ENCODE assay signal across 22 cellular contexts in the genomic region with DNA sequence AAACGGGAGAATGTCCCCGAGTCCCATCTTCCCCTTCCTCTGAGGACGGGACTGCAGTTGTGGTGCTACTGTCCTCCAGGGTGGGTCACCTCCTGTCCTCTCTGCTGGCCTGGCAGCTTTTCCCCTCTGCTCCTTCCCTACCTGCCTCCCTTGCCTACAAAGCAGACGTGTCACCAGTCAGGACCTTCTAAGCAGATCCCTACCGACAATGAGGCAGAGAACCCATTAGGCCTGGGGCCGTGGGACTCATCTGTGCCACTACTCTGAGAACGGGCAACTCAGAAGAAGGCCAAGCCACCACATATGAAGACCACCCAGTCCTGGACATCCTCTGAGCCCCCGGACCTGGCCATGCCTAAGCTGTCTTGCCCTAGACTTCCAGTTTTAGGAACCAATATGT.
"Had no signal": no experiment of that assay in that cellular context is flagged by ENCODE, and none has a peak within 500 bp of the region (broad histone marks: within the 10 kb centered on the region; RNA-seq: fewer than 3 reads in every experiment).

No MANE protein-coding gene starts in this region.

- H3K9me3 ChIP-seq: esophagus squamous epithelium, gastroesophageal sphincter, heart left ventricle, lower lobe of right lung, mucosa of descending colon, prostate gland, SJSA1, thoracic aorta, upper lobe of left lung had no signal

- H3K36me3 Mint-ChIP-seq: activated naive CD4-positive, alpha-beta T cell treated with anti-CD3 and anti-CD28 coated beads, Interleukin-2, amount 10 ng/mL, durations not matched to agents 7 days and 5 days; stimulated activated effector memory CD8-positive, alpha-beta T cell treated with anti-CD3 and anti-CD28 coated beads, Interleukin-12 subunit alpha, Interleukin-12 subunit beta, amount 100 ng/mL, for 72 hours had no signal

- H3K27ac ChIP-seq: cardiac muscle cell, esophagus squamous epithelium, gastroesophageal sphincter, heart left ventricle, lower lobe of right lung, prostate gland, SJSA1, thoracic aorta, upper lobe of left lung had no signal

- H3K36me3 ChIP-seq: cardiac muscle cell, esophagus squamous epithelium, gastroesophageal sphincter, heart left ventricle, lower lobe of right lung, prostate gland, SJSA1, thoracic aorta, upper lobe of left lung had no signal

- H3K9me3 Mint-ChIP-seq: activated naive CD4-positive, alpha-beta T cell treated with anti-CD3 and anti-CD28 coated beads, Interleukin-2, amount 10 ng/mL, durations not matched to agents 7 days and 5 days; effector memory CD8-positive, alpha-beta T cell; stimulated activated effector memory CD8-positive, alpha-beta T cell treated with anti-CD3 and anti-CD28 coated beads, Interleukin-12 subunit alpha, Interleukin-12 subunit beta, amount 100 ng/mL, for 72 hours; stimulated activated naive CD8-positive, alpha-beta T cell treated with anti-CD3 and anti-CD28 coated beads, Interleukin-15, amount 100 ng/mL, for 72 hours had no signal

- H3K27ac Mint-ChIP-seq: activated CD4-positive, alpha-beta T cell treated with anti-CD3 and anti-CD28 coated beads for 36 hours; activated naive CD4-positive, alpha-beta T cell treated with anti-CD3 and anti-CD28 coated beads, Interleukin-2, amount 10 ng/mL, durations not matched to agents 7 days and 5 days; effector memory CD8-positive, alpha-beta T cell; stimulated activated effector memory CD8-positive, alpha-beta T cell treated with anti-CD3 and anti-CD28 coated beads, Interleukin-12 subunit alpha, Interleukin-12 subunit beta, amount 100 ng/mL, for 72 hours had no signal

- H3K4me3 Mint-ChIP-seq: activated CD4-positive, alpha-beta T cell treated with anti-CD3 and anti-CD28 coated beads for 36 hours; activated naive CD4-positive, alpha-beta T cell treated with anti-CD3 and anti-CD28 coated beads, Interleukin-2, amount 10 ng/mL, durations not matched to agents 7 days and 5 days; effector memory CD8-positive, alpha-beta T cell; stimulated activated effector memory CD8-positive, alpha-beta T cell treated with anti-CD3 and anti-CD28 coated beads, Interleukin-12 subunit alpha, Interleukin-12 subunit beta, amount 100 ng/mL, for 72 hours; stimulated activated naive CD8-positive, alpha-beta T cell treated with anti-CD3 and anti-CD28 coated beads, Interleukin-15, amount 100 ng/mL, for 72 hours had no signal

- H3K27me3 ChIP-seq: cardiac muscle cell, upper lobe of left lung had no signal

- H3K4me1 Mint-ChIP-seq: activated CD4-positive, alpha-beta T cell treated with anti-CD3 and anti-CD28 coated beads for 36 hours; activated naive CD4-positive, alpha-beta T cell treated with anti-CD3 and anti-CD28 coated beads, Interleukin-2, amount 10 ng/mL, durations not matched to agents 7 days and 5 days; stimulated activated effector memory CD8-positive, alpha-beta T cell treated with anti-CD3 and anti-CD28 coated beads, Interleukin-12 subunit alpha, Interleukin-12 subunit beta, amount 100 ng/mL, for 72 hours; stimulated activated naive CD8-positive, alpha-beta T cell treated with anti-CD3 and anti-CD28 coated beads, Interleukin-15, amount 100 ng/mL, for 72 hours had no signal

- H3K4me3 ChIP-seq: cardiac muscle cell, dorsolateral prefrontal cortex, esophagus squamous epithelium, gastroesophageal sphincter, heart left ventricle, lower lobe of right lung, mucosa of descending colon, prostate gland, SJSA1, thoracic aorta, upper lobe of left lung had no signal

- H3K4me1 ChIP-seq: esophagus squamous epithelium, gastroesophageal sphincter, heart left ventricle, lower lobe of right lung, prostate gland, SJSA1, upper lobe of left lung had no signal

- DNase-seq: activated CD4-positive, alpha-beta T cell treated with anti-CD3 and anti-CD28 coated beads for 36 hours; activated CD4-positive, alpha-beta T cell treated with anti-CD3 and anti-CD28 coated beads, Interleukin-2, amount 50 U/mL, for 4 hours; activated naive CD4-positive, alpha-beta T cell treated with anti-CD3 and anti-CD28 coated beads, Interleukin-2, amount 10 ng/mL, durations not matched to agents 7 days and 5 days; activated T-cell treated with anti-CD3 and anti-CD28 coated beads, Interleukin-2, amount 50 U/mL, for 48 hours; effector memory CD8-positive, alpha-beta T cell; esophagus squamous epithelium; heart left ventricle; lower lobe of right lung; mesendoderm; mucosa of descending colon; stimulated activated CD4-positive, alpha-beta T cell treated with anti-CD3 and anti-CD28 coated beads, Interleukin-12 subunit alpha, Interleukin-12 subunit beta, amount 100 ng/mL, for 4 hours; stimulated activated CD4-positive, alpha-beta T cell treated with anti-CD3 and anti-CD28 coated beads, Interleukin-1b, Interleukin-23, amount 100 ng/mL, for 48 hours; stimulated activated naive CD8-positive, alpha-beta T cell treated with anti-CD3 and anti-CD28 coated beads, Interleukin-15, amount 100 ng/mL, for 72 hours; T-helper 1 cell; upper lobe of left lung had no signal

- ATAC-seq: activated CD4-positive, alpha-beta T cell treated with anti-CD3 and anti-CD28 coated beads for 36 hours; effector memory CD8-positive, alpha-beta T cell; gastroesophageal sphincter; heart left ventricle; lower lobe of right lung; mucosa of descending colon; stimulated activated effector memory CD8-positive, alpha-beta T cell treated with anti-CD3 and anti-CD28 coated beads, Interleukin-12 subunit alpha, Interleukin-12 subunit beta, amount 100 ng/mL, for 72 hours; stimulated activated naive CD8-positive, alpha-beta T cell treated with anti-CD3 and anti-CD28 coated beads, Interleukin-15, amount 100 ng/mL, for 72 hours had no signal
